In genomic region chr3:126288314-126288713, GRCh38 we compare ENCODE assay signal across 9 cellular contexts.
DNase-seq lines count a peak whose midpoint lies in the region; ATAC-seq and TF ChIP-seq lines count a peak whose summit lies in the region.
"Had no signal": no experiment of that assay in that cellular context is flagged by ENCODE, and none has a peak within 500 bp of the region (broad histone marks: within the 10 kb centered on the region; RNA-seq: fewer than 3 reads in every experiment).

No MANE protein-coding gene starts in this region.

- CTCF ChIA-PET in A673 (lab: Charles Lee) (no interaction called here), SK-N-SH (lab: Yijun Ruan, JAX) (interaction anchor here (0.7 kb wide), 1 partner anchor 62 kb away, joined by 3 read pairs; no protein-coding TSS in a partner anchor)

- H4K20me1 ChIP-seq in osteoblast (ENCODE audit: insufficient read depth, low read length) (no peaks in the 10 kb centered on the region), SK-N-SH (ENCODE audit: insufficient read depth) (no peaks in the 10 kb centered on the region)

- H3K4me1 ChIP-seq in A673 (ENCODE audit: insufficient read depth, low read length, poor library complexity, severe bottlenecking) = peaks cover 77% of the 10 kb centered on the region
- H3K4me1 ChIP-seq in body of pancreas = peaks cover 27% of the 10 kb centered on the region
- H3K4me1 ChIP-seq in right cardiac atrium (ENCODE audit: control insufficient read depth, insufficient read depth, low read length) = no peaks in the 10 kb centered on the region
- H3K4me1 ChIP-seq in osteoblast (ENCODE audit: insufficient read depth, low read length) = peaks cover 18% of the 10 kb centered on the region
- H3K4me1 ChIP-seq in SK-N-SH (ENCODE audit: control insufficient read depth in 1 of 2, insufficient read depth in 2 of 2, low read depth in 1 of 2, low read length in 1 of 2) = peaks cover 0 to 12% of the 10 kb centered on the region in 2 experiments; a peak in 2 of 4 replicates

- no peak for TF ChIP-seq CTCF in A673 (conservative IDR thresholded peaks at IDR 0.05; ENCODE audit: low read depth, low read length)
- no peak for TF ChIP-seq CTCF in body of pancreas (IDR thresholded peaks at IDR 0.05)
- TF ChIP-seq CTCF in osteoblast (IDR thresholded peaks at IDR 0.05; ENCODE audit: extremely low read depth, low read depth, low read length) = no peak
- no peak for TF ChIP-seq CTCF in HFFc6 (IDR thresholded peaks at IDR 0.05)
- TF ChIP-seq CTCF in SK-N-SH (IDR thresholded peaks at IDR 0.05) = no peak

- H3K27me3 ChIP-seq in A673 (replicated peaks; ENCODE audit: insufficient read depth, low read depth, low read length, poor library complexity) (no peaks in the 10 kb centered on the region), body of pancreas (no peaks in the 10 kb centered on the region), right cardiac atrium (ENCODE audit: control insufficient read depth, insufficient read depth) (no peaks in the 10 kb centered on the region), osteoblast (ENCODE audit: insufficient read depth, low read length) (peaks cover 19% of the 10 kb centered on the region), SK-N-SH (ENCODE audit: insufficient read depth) (peaks cover 5% of the 10 kb centered on the region; the same call in 1 of the 2 replicates)
- H3K27me3 ChIP-seq: pancreas had no signal

- TF ChIP-seq EP300 in SK-N-SH (IDR thresholded peaks at IDR 0.05; ENCODE audit: borderline replicate concordance in 1 of 2, low read depth in 1 of 2, low read length in 1 of 2) = no peak

- H3K36me3 ChIP-seq in A673 (ENCODE audit: insufficient read depth, low read length, poor library complexity, severe bottlenecking) = no peaks in the 10 kb centered on the region
- H3K36me3 ChIP-seq in body of pancreas (replicated peaks in 1 of 2; ENCODE audit: insufficient read depth in 1 of 2, low read depth in 2 of 2) = no peaks in the 10 kb centered on the region
- no peaks in the 10 kb centered on the region for H3K36me3 ChIP-seq in osteoblast (ENCODE audit: insufficient read depth, low read length)
- H3K36me3 ChIP-seq in SK-N-SH (replicated peaks in 1 of 2; ENCODE audit: control insufficient read depth in 1 of 2, insufficient read depth in 2 of 2, low read length in 1 of 2) = no peaks in the 10 kb centered on the region
- H3K36me3 ChIP-seq: pancreas had no signal

- H3K27ac ChIP-seq in A673 (ENCODE audit: low read depth, low read length, poor library complexity, severe bottlenecking) (peak overlapping the region; percentile 99), body of pancreas (peak overlapping the region in 3 of 4 donors; percentile 82 to 87 (median 85)), right cardiac atrium (ENCODE audit: low read length) (peak overlapping the region; percentile 74), osteoblast (ENCODE audit: low read depth, low read length) (no peak overlapping the region), SK-N-SH (ENCODE audit: low read depth in 2 of 2, low read length in 1 of 2) (no peak overlapping the region)

- 44 to 54% methylated on average over 11 to 20 of the region's 20 CpGs for WGBS in body of pancreas, 2 donors
- 47% methylated on average over 20 of the region's 20 CpGs for WGBS in right cardiac atrium
- WGBS in SK-N-SH (ENCODE audit: low lambda C conversion rate) = 85% methylated on average over 20 of the region's 20 CpGs

- H3K4me2 ChIP-seq in osteoblast (ENCODE audit: insufficient read depth, low read length) (peak overlapping the region; percentile 91), SK-N-SH (no peak overlapping the region)

- peak; percentile 40 for ATAC-seq in body of pancreas
- ATAC-seq in right cardiac atrium = peak; percentile 79 to 83
- no peak for ATAC-seq in HG03342 (IDR thresholded peaks at IDR 0.05; ENCODE audit: unreplicated experiment)

- H3K4me3 Mint-ChIP-seq in HFFc6 = no peak overlapping the region

- H3K79me2 ChIP-seq in osteoblast (ENCODE audit: insufficient read depth, low read length) = no peaks in the 10 kb centered on the region
- H3K79me2 ChIP-seq in SK-N-SH (ENCODE audit: insufficient read depth) = no peaks in the 10 kb centered on the region

- TF ChIP-seq POLR2A in body of pancreas (IDR thresholded peaks at IDR 0.05) = no peak

- no peaks in the 10 kb centered on the region for H3K9me3 Mint-ChIP-seq in HFFc6

- H3K4me1 Mint-ChIP-seq in HFFc6 (ENCODE audit: low read depth) = peaks cover 48% of the 10 kb centered on the region

- peaks cover 10% of the 10 kb centered on the region for H3K27me3 Mint-ChIP-seq in HFFc6 (ENCODE audit: insufficient read depth)

- no peak overlapping the region for H3K27ac Mint-ChIP-seq in HFFc6

- TSS peak; percentile 45 for BruUV-seq in A673 (replicated peaks; lab: Mats Ljungman, UMichigan)

- no peaks in the 10 kb centered on the region; the same call in 1 of the 2 replicates for H3K36me3 Mint-ChIP-seq in HFFc6 (ENCODE audit: low read depth)

- peak; percentile 75 for DNase-seq in A673 (ENCODE audit: low spot score)
- peak; percentile 34 to 83 (median 56) for DNase-seq in body of pancreas
- DNase-seq in right cardiac atrium = peak; percentile 75 to 88 (median 85)
- peak; percentile 32 for DNase-seq in osteoblast (ENCODE audit: insufficient read length, low spot score, missing footprints)
- DNase-seq in HFFc6 = no peak
- no peak for DNase-seq in SK-N-SH
- DNase-seq in SW 1271 (lab: John Stamatoyannopoulos, UW) = no peak

- H2AFZ ChIP-seq in osteoblast (ENCODE audit: low read length) = no peak overlapping the region
- H2AFZ ChIP-seq in SK-N-SH (ENCODE audit: low read depth) = no peak overlapping the region

- no peak overlapping the region for H3K9ac ChIP-seq in SK-N-SH

- intact Hi-C loops in A673 (cut with micrococcal nuclease; ENCODE audit: unreplicated experiment) = loop anchor here (2.0 to 10.0 kb wide), 2 partner anchors 80 to 154 kb away; no protein-coding TSS in a partner anchor
- intact Hi-C loops in body of pancreas (cut with DNase I) = no loop called here
- intact Hi-C loops in right cardiac atrium (cut with DNase I) = no loop called here

- no peaks in the 10 kb centered on the region for H3K9me3 ChIP-seq in A673 (ENCODE audit: low read depth, low read length, poor library complexity, severe bottlenecking)
- no peaks in the 10 kb centered on the region for H3K9me3 ChIP-seq in body of pancreas
- no peaks in the 10 kb centered on the region for H3K9me3 ChIP-seq in right cardiac atrium (ENCODE audit: control insufficient read depth, low read length)
- H3K9me3 ChIP-seq in osteoblast (ENCODE audit: low read depth, low read length) = no peaks in the 10 kb centered on the region
- H3K9me3 ChIP-seq in SK-N-SH = no peaks in the 10 kb centered on the region
- H3K9me3 ChIP-seq: pancreas had no signal

- H3K4me3 ChIP-seq in A673 (ENCODE audit: low read depth, low read length, poor library complexity, severe bottlenecking) (peak overlapping the region; percentile 49), body of pancreas (no peak overlapping the region), right cardiac atrium (ENCODE audit: low read length) (no peak overlapping the region), osteoblast (ENCODE audit: insufficient read depth, low read length) (peak overlapping the region; percentile 73), SK-N-SH (ENCODE audit: low read depth in 2 of 2, low read length in 1 of 2) (no peak overlapping the region)

- POLR2A ChIA-PET in A673 (lab: Charles Lee; ENCODE audit: low non-redundant PET) (no interaction called here), SK-N-SH (lab: Yijun Ruan, JAX) (no interaction called here)

- TF ChIP-seq RAD21 in SK-N-SH (IDR thresholded peaks at IDR 0.05; ENCODE audit: low read length) = no peak

- H3F3A ChIP-seq in SK-N-SH (replicated peaks; ENCODE audit: insufficient read depth) = no peaks in the 10 kb centered on the region

- H3K9me2 ChIP-seq in SK-N-SH = no peaks in the 10 kb centered on the region

TF ChIP-seq in SK-N-SH, 30 proteins besides CTCF, POLR2A, EP300 and RAD21:
- no peak for TF ChIP-seq EZH2phosphoT487 (IDR thresholded peaks at IDR 0.05; ENCODE audit: borderline replicate concordance, low read depth)

Comparison
In these comparisons a context has a peak if more than half of its experiments do, and no peak if none do; other contexts are left out.
1. DNase-seq: peak in A673 (single experiment), body of pancreas (4 of 4), right cardiac atrium (3 of 3) and osteoblast (single experiment); none in HFFc6 (single experiment), SK-N-SH (single experiment) and SW 1271 (0 of 2).
2. H3K27ac ChIP-seq: peak in A673 (single experiment), body of pancreas (3 of 4) and right cardiac atrium (single experiment); none in osteoblast (single experiment) and SK-N-SH (0 of 2).
3. H3K4me3 ChIP-seq: peak in A673 (single experiment) and osteoblast (single experiment); none in body of pancreas (0 of 2), right cardiac atrium (single experiment) and SK-N-SH (0 of 2).